ENCODE assay signal across 1 cellular context in genomic region chr6:57283096-57283495, GRCh38.
TF ChIP-seq lines count a peak whose summit lies in the region.

No MANE protein-coding gene starts in this region.

TF ChIP-seq in HCT116, 20 proteins besides CTCF, POLR2A, EP300 and RAD21 (continued from another document):
- TF ChIP-seq YY1 (IDR thresholded peaks at IDR 0.05; ENCODE audit: extremely low read depth, insufficient replicate concordance, low read depth, low read length) (no peak), POLR2AphosphoS5 (IDR thresholded peaks at IDR 0.05; ENCODE audit: low read depth, low read length) (no peak), ZNF274 (IDR thresholded peaks at IDR 0.05; ENCODE audit: low read depth, low read length) (no peak), EZH2phosphoT487 (IDR thresholded peaks at IDR 0.05; ENCODE audit: borderline replicate concordance) (no peak), MAX (IDR thresholded peaks at IDR 0.05) (no peak), JUND (IDR thresholded peaks at IDR 0.05) (no peak)
